Comparison of ENCODE assay signal across 9 cellular contexts in the genomic region with DNA sequence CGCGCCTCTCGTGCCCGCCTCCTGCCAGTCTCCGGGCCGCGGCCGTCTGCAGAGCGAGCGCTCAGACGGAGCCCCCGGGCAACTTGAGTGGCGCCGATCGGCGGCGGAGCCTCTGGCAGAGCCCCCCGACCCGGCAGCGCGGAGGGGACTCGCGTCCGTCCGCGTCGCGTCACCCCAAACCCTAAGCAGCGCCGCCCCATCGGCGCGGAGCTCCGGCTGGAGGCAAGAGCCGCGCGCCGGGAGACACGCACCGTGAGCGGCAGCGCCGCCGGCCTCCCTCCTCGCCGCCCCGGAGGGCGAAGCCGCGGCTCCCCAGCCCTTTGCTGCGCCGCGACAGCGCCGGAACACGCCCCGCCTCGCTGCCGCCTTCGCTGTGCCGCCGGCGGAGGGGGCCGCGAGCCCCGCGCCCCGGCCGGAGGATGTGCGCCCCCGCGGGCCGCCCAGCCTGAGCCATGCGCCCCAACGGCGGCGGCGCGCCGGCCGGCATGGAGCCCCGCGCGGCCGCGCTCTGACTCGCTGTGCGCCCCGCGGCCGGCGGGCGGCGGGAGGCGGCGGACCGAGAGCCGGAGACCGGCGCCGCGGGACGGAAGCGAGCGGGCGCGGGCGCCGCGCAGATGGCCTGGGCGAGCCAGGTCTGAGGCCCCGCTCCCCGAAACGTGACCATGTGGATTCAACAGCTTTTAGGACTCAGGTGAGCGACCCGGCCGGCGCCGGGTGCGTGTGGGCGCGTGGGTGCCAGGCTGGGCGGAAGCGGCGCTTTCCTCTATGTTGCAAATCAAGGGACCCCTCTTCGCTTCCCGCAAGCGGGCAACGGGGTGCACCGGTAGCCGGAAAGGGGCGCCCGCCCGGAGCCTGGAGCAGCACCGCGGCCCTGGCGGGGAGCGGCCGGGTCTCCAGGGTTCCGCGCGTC.
A peak's percentile ranks its signal among the peaks of the same experiment; 100 is the strongest.
DNase-seq lines count a peak whose midpoint lies in the region; ATAC-seq, FAIRE-seq and TF ChIP-seq lines count a peak whose summit lies in the region.
"Had no signal": no experiment of that assay in that cellular context is flagged by ENCODE, and none has a peak within 500 bp of the region (broad histone marks: within the 10 kb centered on the region; RNA-seq: fewer than 3 reads in every experiment).

No MANE protein-coding gene starts in this region.

- H3K27me3 Mint-ChIP-seq in stimulated activated naive B cell treated with anti-CD40 and anti-IgM and Interleukin-4, amounts not matched to agents 10 μg/mL and 1 μg/mL and 100 μg/mL, for 72 hours: peaks cover 45 to 58% of the 10 kb centered on the region in 2 donors

- H3K4me1 Mint-ChIP-seq in stimulated activated naive B cell treated with anti-CD40 and anti-IgM and Interleukin-4, amounts not matched to agents 10 μg/mL and 1 μg/mL and 100 μg/mL, for 72 hours: peaks cover 3 to 13% of the 10 kb centered on the region in 2 donors

- DNase-seq in NCI-H82 (lab: John Stamatoyannopoulos, UW): peak; percentile 20
- DNase-seq in NCI-H82 treated with DMSO at 0.1 percent for 48 hours (lab: John Stamatoyannopoulos, UW; ENCODE audit: unreplicated experiment): no peak
- DNase-seq in stimulated activated naive B cell treated with anti-CD40 and anti-IgM and Interleukin-4, amounts not matched to agents 10 μg/mL and 1 μg/mL and 100 μg/mL, for 72 hours: no peak
- DNase-seq in DMS79 treated with DMSO at 0.1 percent for 48 hours (lab: John Stamatoyannopoulos, UW): no peak
- DNase-seq in GM19239 (ENCODE audit: insufficient read length, low spot score): no peak
- DNase-seq: transverse colon had no signal

- peak overlapping the region; percentile 31 for H3K27ac Mint-ChIP-seq in stimulated activated naive B cell treated with anti-CD40 and anti-IgM and Interleukin-4, amounts not matched to agents 10 μg/mL and 1 μg/mL and 100 μg/mL, for 72 hours

- H3K9me3 Mint-ChIP-seq in stimulated activated naive B cell treated with anti-CD40 and anti-IgM and Interleukin-4, amounts not matched to agents 10 μg/mL and 1 μg/mL and 100 μg/mL, for 72 hours: no peaks in the 10 kb centered on the region

- no peaks in the 10 kb centered on the region for H3K9me3 ChIP-seq in iPS-18c (ENCODE audit: control insufficient read depth, insufficient read depth, low read length)
- H3K9me3 ChIP-seq: transverse colon had no signal

- no peak overlapping the region for H3K4me3 Mint-ChIP-seq in stimulated activated naive B cell treated with anti-CD40 and anti-IgM and Interleukin-4, amounts not matched to agents 10 μg/mL and 1 μg/mL and 100 μg/mL, for 72 hours

- H3K4me3 ChIP-seq in iPS-18c (ENCODE audit: insufficient read depth, low read depth, low read length): peak overlapping the region; percentile 51

- FAIRE-seq in GM19239 (lab: Jason Lieb, UNC): no peak

- no peak for ATAC-seq in stimulated activated naive B cell treated with anti-CD40 and anti-IgM and Interleukin-4, amounts not matched to agents 10 μg/mL and 1 μg/mL and 100 μg/mL, for 72 hours (replicated peaks)
- no peak for ATAC-seq in HG03095 (IDR thresholded peaks at IDR 0.05; ENCODE audit: unreplicated experiment)

- peak; percentile 20; the same call in 1 of the 2 replicates for TF ChIP-seq CTCF in VCaP (conservative IDR thresholded peaks at IDR 0.05)

- H3K27ac ChIP-seq in VCaP: no peak overlapping the region
- H3K27ac ChIP-seq: transverse colon had no signal

- no peaks in the 10 kb centered on the region for H3K36me3 Mint-ChIP-seq in stimulated activated naive B cell treated with anti-CD40 and anti-IgM and Interleukin-4, amounts not matched to agents 10 μg/mL and 1 μg/mL and 100 μg/mL, for 72 hours
